ENCODE assay signal across 20 cellular contexts in the genomic region with DNA sequence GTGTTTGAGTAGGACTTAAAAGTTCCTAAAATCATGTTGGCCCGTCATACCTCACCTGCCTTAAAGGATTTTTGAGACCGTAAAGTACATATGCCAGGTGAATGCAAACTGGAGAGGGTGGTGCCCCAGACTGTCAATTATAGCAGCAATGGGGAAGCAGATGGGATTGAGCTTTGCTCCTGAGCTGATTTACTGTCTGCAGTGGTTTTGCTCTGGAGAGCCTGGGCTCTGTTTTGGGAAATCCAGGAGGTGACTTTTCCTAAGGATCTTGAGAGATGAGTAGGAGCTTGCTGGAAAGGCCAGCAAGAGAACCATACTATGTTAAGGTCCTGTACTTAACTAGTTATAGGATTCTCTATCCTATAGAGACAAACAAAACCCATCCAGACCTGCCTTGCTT. TPM values are rescaled to one million over a fixed set of nuclear protein-coding genes. Genes with fewer than 3 reads are reported as not detected.
DNase-seq lines count a peak whose midpoint lies in the region; ATAC-seq and TF ChIP-seq lines count a peak whose summit lies in the region.
"Had no signal": no experiment of that assay in that cellular context is flagged by ENCODE, and none has a peak within 500 bp of the region (broad histone marks: within the 10 kb centered on the region; RNA-seq: fewer than 3 reads in every experiment).

No MANE protein-coding gene starts in this region.

- H4K91ac ChIP-seq in IMR-90 (ENCODE audit: insufficient read depth, low read depth, low read length) = no peak overlapping the region

- H4K8ac ChIP-seq in IMR-90 (ENCODE audit: low read depth in 2 of 2, low read length in 2 of 2) = no peak overlapping the region

- no peak for TF ChIP-seq POLR2A in IMR-90 (IDR thresholded peaks at IDR 0.05; ENCODE audit: low read depth, low read length)

- H3K27ac ChIP-seq in IMR-90 (ENCODE audit: insufficient read depth, low read length) (no peak overlapping the region), VCaP (peak overlapping the region; percentile 75; the same call in 1 of the 2 replicates), psoas muscle (peak overlapping the region; percentile 95)
- H3K27ac ChIP-seq: BLaER1 treated with 17β-estradiol and CSF1 and Interleukin-3, amounts not matched to agents 10 nM and 100 nM; PC-9; SJCRH30 had no signal

- H3K79me1 ChIP-seq in IMR-90 (ENCODE audit: low read depth in 1 of 2, low read length in 2 of 2) = peaks cover 32 to 90% of the 10 kb centered on the region in 2 experiments

- BruUV-seq in IMR-90 (replicated peaks; lab: Mats Ljungman, UMichigan) = no TSS peak

- no peak overlapping the region for H2AFZ ChIP-seq in IMR-90 (replicated peaks; ENCODE audit: low read length, poor library complexity)
- H2AFZ ChIP-seq: PC-9 had no signal

- WGBS in IMR-90 (ENCODE audit: extremely low coverage in 2 of 2, insufficient read length in 1 of 2), 2 experiments = 100% methylated on average over 2 of the region's 2 CpGs; no CpG with 5 or more reads in 1 of the 2 experiments
- WGBS in psoas muscle, 3 donors = 85 to 92% (median 88%) methylated on average over 2 of the region's 2 CpGs

- H3K9me1 ChIP-seq in IMR-90 (ENCODE audit: insufficient read depth, low read length) = peaks cover 47% of the 10 kb centered on the region

- no peak overlapping the region for H3K4ac ChIP-seq in IMR-90 (ENCODE audit: low read depth, low read length)

- in situ Hi-C loops in IMR-90 (cut with MboI; ENCODE audit: low sequenced_read_pairs) = no loop called here

- H3K36me3 ChIP-seq in IMR-90 (ENCODE audit: control insufficient read depth, insufficient read depth, low read length) (no peaks in the 10 kb centered on the region), psoas muscle (ENCODE audit: insufficient read depth in 1 of 2, low read depth in 1 of 2) (no peaks in the 10 kb centered on the region)
- H3K36me3 ChIP-seq: BLaER1 treated with 17β-estradiol and CSF1 and Interleukin-3, amounts not matched to agents 10 nM and 100 nM; SJCRH30 had no signal

- peak overlapping the region; percentile 9; the same call in 1 of the 2 replicates for H2BK20ac ChIP-seq in IMR-90 (ENCODE audit: low read depth, low read length)

- no peak overlapping the region; the same call in 1 of the 2 replicates for H3K14ac ChIP-seq in IMR-90 (replicated peaks; ENCODE audit: low read depth, low read length)

- POLR2A ChIA-PET in IMR-90 (lab: Charles Lee; ENCODE audit: unreplicated experiment) = no interaction called here

- H3K9me3 ChIP-seq in IMR-90 (ENCODE audit: control insufficient read depth, insufficient read depth, low read length) (no peaks in the 10 kb centered on the region), psoas muscle (no peaks in the 10 kb centered on the region)
- H3K9me3 ChIP-seq: BLaER1 treated with 17β-estradiol and CSF1 and Interleukin-3, amounts not matched to agents 10 nM and 100 nM; SJCRH30 had no signal

- no peak overlapping the region for H2BK15ac ChIP-seq in IMR-90 (ENCODE audit: low read depth, low read length)

- no peaks in the 10 kb centered on the region for H4K20me1 ChIP-seq in IMR-90 (ENCODE audit: insufficient read depth, low read length)
- H4K20me1 ChIP-seq: BLaER1 treated with 17β-estradiol and CSF1 and Interleukin-3, amounts not matched to agents 10 nM and 100 nM had no signal

- 0 out of 2 replicates have a peak overlapping the region, but pooled peaks have one; percentile 7 for H2AK5ac ChIP-seq in IMR-90 (ENCODE audit: low read depth, low read length)

- CTCF ChIA-PET in IMR-90 (lab: Yijun Ruan, JAX) = no interaction called here

- H3K4me1 ChIP-seq in IMR-90 (ENCODE audit: control insufficient read depth, insufficient read depth, low read length) (peaks cover 45% of the 10 kb centered on the region), psoas muscle (peaks cover 42% of the 10 kb centered on the region)

- no peak overlapping the region for H3K4me2 ChIP-seq in IMR-90 (ENCODE audit: low read depth, low read length)
- H3K4me2 ChIP-seq: PC-9 had no signal

- no peak overlapping the region for H3K23ac ChIP-seq in IMR-90 (ENCODE audit: low read depth, low read length)

- intact Hi-C loops in IMR-90 (cut with micrococcal nuclease) (no loop called here), psoas muscle (cut with DNase I) (loop anchor here in 1 of 2 donors (5.0 kb wide), 1 partner anchor 42 kb away; a partner anchor contains a TSS), posterior cingulate gyrus (cut with DNase I) (no loop called here)

- H3K27me3 ChIP-seq in IMR-90 (ENCODE audit: control insufficient read depth, insufficient read depth, low read length) = no peaks in the 10 kb centered on the region
- H3K27me3 ChIP-seq in psoas muscle (ENCODE audit: insufficient read depth in 3 of 3, low read length in 2 of 3) = no peaks in the 10 kb centered on the region
- H3K27me3 ChIP-seq: BLaER1 treated with 17β-estradiol and CSF1 and Interleukin-3, amounts not matched to agents 10 nM and 100 nM; SJCRH30 had no signal

- H3K56ac ChIP-seq in IMR-90 (ENCODE audit: extremely low read depth, insufficient read depth, low read length) = no peak overlapping the region

- DNase-seq in NCI-H82 (lab: John Stamatoyannopoulos, UW) (peak; percentile 42), NCI-H82 treated with DMSO at 0.1 percent for 48 hours (lab: John Stamatoyannopoulos, UW; ENCODE audit: unreplicated experiment) (no peak), IMR-90 (no peak), psoas muscle (peak in 1 of 2 donors; percentile 4), COR-L47 (lab: John Stamatoyannopoulos, UW) (no peak), posterior cingulate gyrus (no peak)
- DNase-seq: CD8-positive, alpha-beta T cell; GF-D8; HCEC 1CT; Karpas-422; NCI-H1048; NCI-H1436; NCI-H446; NCI-H748 treated with DMSO at 0.1 percent for 48 hours; PC-9; SJCRH30; T-helper 17 cell had no signal

- dilution Hi-C loops in IMR-90 (cut with HindIII; ENCODE audit: low sequenced_read_pairs, unreplicated experiment) = no loop called here

- H2BK120ac ChIP-seq in IMR-90 (ENCODE audit: low read depth, low read length) = 0 out of 2 replicates have a peak overlapping the region, but pooled peaks have one; percentile 3

- no peak for TF ChIP-seq RAD21 in IMR-90 (IDR thresholded peaks at IDR 0.05; ENCODE audit: low read length)

- no peak for TF ChIP-seq CTCF in IMR-90 (conservative IDR thresholded peaks at IDR 0.05; ENCODE audit: low read depth, low read length)
- no peak for TF ChIP-seq CTCF in VCaP (conservative IDR thresholded peaks at IDR 0.05)
- no peak for TF ChIP-seq CTCF in psoas muscle (IDR thresholded peaks at IDR 0.05)

- H4K5ac ChIP-seq in IMR-90 (ENCODE audit: low read depth, low read length) = no peak overlapping the region

- ATAC-seq in IMR-90 (ENCODE audit: low read depth) = no peak
- no peak for ATAC-seq in psoas muscle
- ATAC-seq: CD8-positive, alpha-beta T cell; T-helper 17 cell had no signal

- H3K4me3 ChIP-seq in IMR-90 (ENCODE audit: insufficient read depth, low read depth, low read length) = no peak overlapping the region
- no peak overlapping the region for H3K4me3 ChIP-seq in psoas muscle
- H3K4me3 ChIP-seq: BLaER1 treated with 17β-estradiol and CSF1 and Interleukin-3, amounts not matched to agents 10 nM and 100 nM; PC-9; SJCRH30 had no signal

- no peak overlapping the region for H2AK9ac ChIP-seq in IMR-90 (replicated peaks; ENCODE audit: low read depth, low read length, poor library complexity)

- no peak overlapping the region for H2BK5ac ChIP-seq in IMR-90 (ENCODE audit: low read depth, low read length, poor library complexity, severe bottlenecking)

- no peak overlapping the region for H3K18ac ChIP-seq in IMR-90 (ENCODE audit: low read depth, low read length)

- no peak overlapping the region for H3K9ac ChIP-seq in IMR-90 (ENCODE audit: low read depth, low read length)
- H3K9ac ChIP-seq: BLaER1 treated with 17β-estradiol and CSF1 and Interleukin-3, amounts not matched to agents 10 nM and 100 nM had no signal

TF ChIP-seq in IMR-90, 13 proteins besides CTCF, POLR2A, EP300 and RAD21:
- TF ChIP-seq BHLHE40 (IDR thresholded peaks at IDR 0.05; ENCODE audit: low read depth, low read length) (no peak), MXI1 (IDR thresholded peaks at IDR 0.05; ENCODE audit: borderline replicate concordance, low read depth, low read length) (no peak)

RNA-seq across cellular contexts. Expression of a gene that starts 43.0 kb away (rescaled TPM):
- total RNA-seq in IMR-90 (2012; rRNA removed) = 10.8 and 12.2 TPM in 2 replicates
- 31.3 and 32.0 TPM in 2 replicates for polyA plus RNA-seq in IMR-90 (2012; rRNA removed)
- polyA plus RNA-seq in IMR-90 (2012; cell fraction: cytosol; rRNA removed) = 19.3 and 25.7 TPM in 2 replicates
- 64.7 and 77.6 TPM in 2 replicates for polyA plus RNA-seq in IMR-90 (2012; cell fraction: nucleus; rRNA removed; ENCODE audit: low replicate concordance)
- total RNA-seq in psoas muscle = 10 to 100 TPM in 1 of 4 donors, 1 to 10 TPM in 2, under 1 TPM in 1; 0.94 to 10.7 (median 3.2) TPM
- polyA plus RNA-seq in psoas muscle = 1 to 10 TPM in 1 of 3 donors, under 1 TPM in 2; 0.35 to 2.9 (median 0.74) TPM
- total RNA-seq: CD8-positive, alpha-beta T cell; T-helper 17 cell had no signal
- polyA plus RNA-seq: IgD-negative memory B cell had no signal
